ENCODE assay signal across 25 cellular contexts in genomic region chr1:236130372-236130771, GRCh38. TPM values are rescaled to one million over a fixed set of nuclear protein-coding genes. Genes with fewer than 3 reads are reported as not detected.
DNase-seq lines count a peak whose midpoint lies in the region; ATAC-seq and TF ChIP-seq lines count a peak whose summit lies in the region.
"Had no signal": no experiment of that assay in that cellular context is flagged by ENCODE, and none has a peak within 500 bp of the region (broad histone marks: within the 10 kb centered on the region; RNA-seq: fewer than 3 reads in every experiment).

No MANE protein-coding gene starts in this region.

- no peak overlapping the region for H3K27ac Mint-ChIP-seq in GM23338
- H3K27ac Mint-ChIP-seq: CD14-positive monocyte; CD4-positive, alpha-beta memory T cell; CD8-positive, alpha-beta memory T cell had no signal

- TF ChIP-seq POLR2A in tibial nerve (IDR thresholded peaks at IDR 0.05), result no peak
- TF ChIP-seq POLR2A in gastroesophageal sphincter (IDR thresholded peaks at IDR 0.05), result no peak

- no peaks in the 10 kb centered on the region for H3K9me3 ChIP-seq in osteoblast (ENCODE audit: low read depth, low read length)
- H3K9me3 ChIP-seq in tibial nerve, result no peaks in the 10 kb centered on the region
- no peaks in the 10 kb centered on the region for H3K9me3 ChIP-seq in hepatocyte (ENCODE audit: low read depth)
- peaks cover 0 to 6% (median 0%) of the 10 kb centered on the region in 3 donors for H3K9me3 ChIP-seq in gastroesophageal sphincter
- H3K9me3 ChIP-seq: BE2C, BLaER1 had no signal

- no peak for DNase-seq in GM23338 (ENCODE audit: low spot score)
- DNase-seq in islet precursor cell, result peak; percentile 80
- DNase-seq in osteoblast (ENCODE audit: insufficient read length, low spot score, missing footprints), result peak; percentile 36
- DNase-seq in tibial nerve (ENCODE audit: low spot score in 2 of 2), result no peak
- DNase-seq in hepatocyte (ENCODE audit: low spot score), result no peak
- no peak for DNase-seq in H4 (ENCODE audit: low spot score)
- DNase-seq in NCI-H82 treated with DMSO at 0.1 percent for 48 hours (lab: John Stamatoyannopoulos, UW; ENCODE audit: unreplicated experiment), result no peak
- DNase-seq: 8988T; ACHN; BE2C; C1 segment of cervical spinal cord; CD4-positive, alpha-beta memory T cell; CD4-positive, CD25-positive, alpha-beta regulatory T cell; CD8-positive, alpha-beta memory T cell; COR-L47; DMS 273 treated with DMSO at 0.1 percent for 48 hours; DMS153; DMS53; DMS79; DND-41; EL; GF-D8 had no signal

- H3K36me3 Mint-ChIP-seq in GM23338 (ENCODE audit: low read depth), result no peaks in the 10 kb centered on the region
- H3K36me3 Mint-ChIP-seq: CD14-positive monocyte; CD4-positive, alpha-beta memory T cell; CD4-positive, CD25-positive, alpha-beta regulatory T cell had no signal

- H3K9me2 ChIP-seq in GM23338 (ENCODE audit: insufficient read depth) (no peaks in the 10 kb centered on the region), hepatocyte (replicated peaks; ENCODE audit: insufficient read depth) (no peaks in the 10 kb centered on the region)

- H3K27me3 ChIP-seq in GM23338 (ENCODE audit: insufficient read depth) (no peaks in the 10 kb centered on the region), osteoblast (ENCODE audit: insufficient read depth, low read length) (peaks cover 5% of the 10 kb centered on the region), tibial nerve (no peaks in the 10 kb centered on the region), hepatocyte (no peaks in the 10 kb centered on the region), gastroesophageal sphincter (no peaks in the 10 kb centered on the region)
- H3K27me3 ChIP-seq: BLaER1 had no signal

- TF ChIP-seq CTCF in GM23338 (conservative IDR thresholded peaks at IDR 0.05; ENCODE audit: low read depth in 2 of 2) (no peak), osteoblast (IDR thresholded peaks at IDR 0.05; ENCODE audit: extremely low read depth, low read depth, low read length) (no peak), tibial nerve (IDR thresholded peaks at IDR 0.05) (no peak), hepatocyte (IDR thresholded peaks at IDR 0.05; ENCODE audit: poor library complexity) (no peak), gastroesophageal sphincter (IDR thresholded peaks at IDR 0.05) (no peak)

- H3K4me3 Mint-ChIP-seq in GM23338, result no peak overlapping the region
- H3K4me3 Mint-ChIP-seq: CD14-positive monocyte; CD4-positive, alpha-beta memory T cell; CD4-positive, CD25-positive, alpha-beta regulatory T cell; CD8-positive, alpha-beta memory T cell had no signal

- no peaks in the 10 kb centered on the region for H3K36me3 ChIP-seq in GM23338 (ENCODE audit: insufficient read depth)
- H3K36me3 ChIP-seq in osteoblast (ENCODE audit: insufficient read depth, low read length), result no peaks in the 10 kb centered on the region
- H3K36me3 ChIP-seq in tibial nerve, result no peaks in the 10 kb centered on the region
- H3K36me3 ChIP-seq in hepatocyte (replicated peaks; ENCODE audit: insufficient read depth, low read depth), result no peaks in the 10 kb centered on the region
- H3K36me3 ChIP-seq in gastroesophageal sphincter, result no peaks in the 10 kb centered on the region
- H3K36me3 ChIP-seq: BE2C, BLaER1 had no signal

- peak overlapping the region; percentile 32; the same call in 1 of the 2 replicates for H2AFZ ChIP-seq in GM23338
- H2AFZ ChIP-seq in osteoblast (ENCODE audit: low read length), result no peak overlapping the region
- H2AFZ ChIP-seq in hepatocyte, result no peak overlapping the region

- peaks cover 21% of the 10 kb centered on the region for H3K4me1 Mint-ChIP-seq in GM23338
- H3K4me1 Mint-ChIP-seq: CD4-positive, alpha-beta memory T cell; CD8-positive, alpha-beta memory T cell had no signal

- H3K4me2 ChIP-seq in GM23338 (no peak overlapping the region), osteoblast (ENCODE audit: insufficient read depth, low read length) (no peak overlapping the region), hepatocyte (no peak overlapping the region)
- H3K4me2 ChIP-seq: BLaER1 had no signal

- H3K4me1 ChIP-seq in GM23338 (ENCODE audit: insufficient read depth) (peaks cover 16% of the 10 kb centered on the region), osteoblast (ENCODE audit: insufficient read depth, low read length) (no peaks in the 10 kb centered on the region), tibial nerve (peaks cover 0 to 14% (median 0%) of the 10 kb centered on the region in 4 donors), hepatocyte (ENCODE audit: insufficient read depth) (peaks cover 7% of the 10 kb centered on the region), gastroesophageal sphincter (no peaks in the 10 kb centered on the region)
- H3K4me1 ChIP-seq: BE2C, BLaER1 had no signal

- H3K27me3 Mint-ChIP-seq in GM23338 (ENCODE audit: insufficient read depth, low read depth, poor library complexity), result peaks cover 13% of the 10 kb centered on the region

- H3K27ac ChIP-seq in GM23338 (ENCODE audit: low read depth), result no peak overlapping the region
- H3K27ac ChIP-seq in osteoblast (ENCODE audit: low read depth, low read length), result no peak overlapping the region
- H3K27ac ChIP-seq in tibial nerve, result peak overlapping the region in 3 of 4 donors; percentile 3 to 77 (median 67)
- H3K27ac ChIP-seq in hepatocyte, result no peak overlapping the region
- no peak overlapping the region for H3K27ac ChIP-seq in gastroesophageal sphincter
- H3K27ac ChIP-seq: BLaER1 had no signal

- H3F3A ChIP-seq in GM23338 (replicated peaks; ENCODE audit: low read depth), result no peaks in the 10 kb centered on the region

- 77 to 79% methylated on average over 3 of the region's 3 CpGs for WGBS in tibial nerve, 2 donors
- WGBS in hepatocyte (ENCODE audit: low lambda C conversion rate, missing lambda C conversion rate), result 64% methylated on average over 3 of the region's 3 CpGs
- WGBS in gastroesophageal sphincter (ENCODE audit: low coverage in 1 of 2), 2 donors, result 76 to 84% methylated on average over 3 of the region's 3 CpGs

- H4K20me1 ChIP-seq in GM23338 (replicated peaks; ENCODE audit: insufficient read depth) (no peaks in the 10 kb centered on the region), osteoblast (ENCODE audit: insufficient read depth, low read length) (no peaks in the 10 kb centered on the region), hepatocyte (ENCODE audit: insufficient read depth, poor library complexity, severe bottlenecking) (no peaks in the 10 kb centered on the region)
- H4K20me1 ChIP-seq: BLaER1 had no signal

- no peak for ATAC-seq in GM23338
- ATAC-seq in gastroesophageal sphincter, result no peak

- H3K9me3 Mint-ChIP-seq in GM23338, result no peaks in the 10 kb centered on the region
- H3K9me3 Mint-ChIP-seq: CD4-positive, alpha-beta memory T cell; CD8-positive, alpha-beta memory T cell had no signal

- H3K4me3 ChIP-seq in GM23338, result no peak overlapping the region
- H3K4me3 ChIP-seq in osteoblast (ENCODE audit: insufficient read depth, low read length), result no peak overlapping the region
- H3K4me3 ChIP-seq in tibial nerve, result no peak overlapping the region
- no peak overlapping the region for H3K4me3 ChIP-seq in hepatocyte
- no peak overlapping the region for H3K4me3 ChIP-seq in gastroesophageal sphincter
- H3K4me3 ChIP-seq: BLaER1 had no signal

- TF ChIP-seq EP300 in tibial nerve (IDR thresholded peaks at IDR 0.05), result no peak
- TF ChIP-seq EP300 in gastroesophageal sphincter (IDR thresholded peaks at IDR 0.05), result no peak

- H3K79me2 ChIP-seq in GM23338 (replicated peaks; ENCODE audit: insufficient read depth) (no peaks in the 10 kb centered on the region), osteoblast (ENCODE audit: insufficient read depth, low read length) (no peaks in the 10 kb centered on the region), hepatocyte (no peaks in the 10 kb centered on the region)

TF ChIP-seq in GM23338, 12 proteins besides CTCF, POLR2A, EP300 and RAD21 (continues in another document):
- TF ChIP-seq ETS1 (IDR thresholded peaks at IDR 0.05), result no peak

RNA-seq across cellular contexts. Expression of gene GPR137B, which starts 12.0 kb away (rescaled TPM):
- 11.1 and 14.3 TPM in 2 replicates for total RNA-seq in GM23338 (2014; rRNA removed; shearing (Covaris generic))
- 4.5 and 4.9 TPM in 2 replicates for polyA plus RNA-seq in GM23338 (2016; fragmentation: Nextera tagmentation; extraction: Ambion mirVana)
- total RNA-seq in osteoblast, result 23.5 and 28.9 TPM in 2 replicates
- 10 to 100 TPM; 51.1 to 94.8 (median 74.0) TPM for total RNA-seq in tibial nerve
- 13.4 and 15.5 TPM in 2 replicates for total RNA-seq in hepatocyte
- 12.2 and 13.0 TPM in 2 replicates for polyA plus RNA-seq in hepatocyte
- total RNA-seq in gastroesophageal sphincter, result 10 to 100 TPM; 11.4 to 17.7 (median 14.1) TPM
- total RNA-seq in H4 (2014; rRNA removed; shearing (Covaris generic)), result 7.9 and 11.4 TPM in 2 replicates

Comparison
In these comparisons a context has a peak if more than half of its experiments do, and no peak if none do; other contexts are left out.
1. DNase-seq: peak in islet precursor cell (single experiment) and osteoblast (single experiment); none in GM23338 (single experiment), tibial nerve (0 of 2), hepatocyte (single experiment), H4 (single experiment) and NCI-H82 treated with DMSO at 0.1 percent for 48 hours (single experiment).
2. H3K27ac ChIP-seq: peak in tibial nerve (3 of 4); none in GM23338 (single experiment), osteoblast (single experiment), hepatocyte (single experiment) and gastroesophageal sphincter (0 of 4).